In the genomic region with DNA sequence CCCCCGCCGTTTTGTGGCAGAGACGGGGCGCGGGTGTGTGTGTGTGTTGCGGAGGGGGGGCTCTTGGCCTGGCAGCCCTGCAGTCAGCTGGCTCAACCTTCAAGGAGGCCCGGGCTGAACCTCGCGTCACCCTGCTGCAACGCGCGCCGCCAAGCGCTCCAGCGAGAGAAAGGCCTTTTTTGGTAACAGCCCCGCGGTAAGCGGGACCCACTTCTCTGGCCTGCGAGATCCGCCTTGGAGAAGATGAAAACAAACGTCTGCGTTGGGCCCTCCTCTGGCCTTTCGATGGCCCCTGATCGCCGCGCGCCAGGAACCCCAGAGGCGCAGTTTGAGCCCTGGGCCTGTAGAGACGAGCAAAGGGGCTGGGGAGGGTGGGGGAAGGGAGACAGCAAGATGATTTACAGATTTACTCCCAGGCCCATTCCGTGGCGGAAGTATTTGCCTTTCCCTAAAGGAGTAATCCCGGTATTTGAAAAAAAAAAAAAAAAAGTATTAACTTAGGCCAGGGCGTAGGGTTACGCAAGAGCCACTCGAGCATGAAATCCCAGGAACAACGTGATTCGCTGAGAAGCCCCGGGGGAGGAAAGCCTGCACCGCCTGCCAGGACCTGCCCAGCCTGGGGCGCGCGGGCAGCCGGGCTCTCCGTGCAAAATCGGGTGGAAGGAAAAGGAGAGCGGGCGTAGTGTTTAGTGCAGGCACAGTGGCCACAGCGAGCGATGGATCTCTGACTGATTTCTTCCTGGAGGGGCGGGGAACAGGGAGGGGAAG, we compare ENCODE assay signal across 8 cellular contexts. TPM values are rescaled to one million over a fixed set of nuclear protein-coding genes. Genes with fewer than 3 reads are reported as not detected.
DNase-seq lines count a peak whose midpoint lies in the region; ATAC-seq, FAIRE-seq and TF ChIP-seq lines count a peak whose summit lies in the region.

No MANE protein-coding gene starts in this region.

- H3K9ac ChIP-seq in OCI-LY1 (ENCODE audit: low read length), result peak overlapping the region; percentile 64

- peak; percentile 74 for FAIRE-seq in GM12891 (lab: Jason Lieb, UNC)

- no peak overlapping the region for H2AFZ ChIP-seq in OCI-LY1 (ENCODE audit: low read length)

- H3K27ac ChIP-seq in OCI-LY1 (ENCODE audit: low read depth, low read length, poor library complexity, severe bottlenecking) (peak overlapping the region; percentile 97), epithelial cell of prostate (peak overlapping the region; percentile 96)

- peak overlapping the region; percentile 61 for H3K4me3 ChIP-seq in OCI-LY1 (ENCODE audit: low read depth, low read length, poor library complexity, severe bottlenecking)

- no peak for ATAC-seq in GM21529 (IDR thresholded peaks at IDR 0.05; ENCODE audit: unreplicated experiment)

- no peaks in the 10 kb centered on the region for H3K79me2 ChIP-seq in OCI-LY1 (ENCODE audit: insufficient read depth, low read length)

- no peaks in the 10 kb centered on the region for H3K9me2 ChIP-seq in OCI-LY1 (ENCODE audit: low read depth, low read length)

- DNase-seq in GM12891 (ENCODE audit: insufficient read length, low spot score) (peak; percentile 56), HuH-7.5 (ENCODE audit: low spot score) (peak; percentile 90), activated T-cell treated with anti-CD3 and anti-CD28 coated beads for 48 hours (ENCODE audit: low read depth) (peak; percentile 73), epithelial cell of prostate (ENCODE audit: low read depth, low spot score) (peak; percentile 88), mucosa of gallbladder (ENCODE audit: low spot score) (peak; percentile 93)
- DNase-seq in stimulated activated CD8-positive, alpha-beta memory T cell treated with anti-CD3 and anti-CD28 coated beads, Interleukin-7, amount 100 ng/mL, for 1 hour (ENCODE audit: low read depth in 2 of 2), result peak; percentile 56 to 60

- no peaks in the 10 kb centered on the region for H3K27me3 ChIP-seq in OCI-LY1 (ENCODE audit: insufficient read depth, low read length)

- H3K9me3 ChIP-seq in OCI-LY1 (ENCODE audit: low read length), result no peaks in the 10 kb centered on the region

- no peaks in the 10 kb centered on the region for H4K20me1 ChIP-seq in OCI-LY1 (ENCODE audit: insufficient read depth, low read length)

- H3F3A ChIP-seq in OCI-LY1 (ENCODE audit: insufficient read depth, low read length), result peaks cover 19% of the 10 kb centered on the region

- peak; percentile 45 for TF ChIP-seq CTCF in OCI-LY1 (IDR thresholded peaks at IDR 0.05; ENCODE audit: low read length)

- H3K4me1 ChIP-seq in OCI-LY1 (ENCODE audit: insufficient read depth, low read length, severe bottlenecking), result peaks cover 70% of the 10 kb centered on the region

- no peaks in the 10 kb centered on the region for H3K36me3 ChIP-seq in OCI-LY1 (ENCODE audit: insufficient read depth, low read length)

- peak; percentile 39 for TF ChIP-seq POLR2A in GM12891 (IDR thresholded peaks at IDR 0.05; ENCODE audit: low read depth, low read length)

- peak overlapping the region; percentile 69 for H3K4me2 ChIP-seq in OCI-LY1 (ENCODE audit: low read length)

TF ChIP-seq in GM12891, 5 proteins besides CTCF, POLR2A, EP300 and RAD21:
- TF ChIP-seq PAX5 (IDR thresholded peaks at IDR 0.05; ENCODE audit: insufficient read depth, low read length, severe bottlenecking), result peak; percentile 40
- no peak for TF ChIP-seq POU2F2 (IDR thresholded peaks at IDR 0.05; ENCODE audit: low read depth, low read length)
- TF ChIP-seq TAF1 (IDR thresholded peaks at IDR 0.05; ENCODE audit: low read depth, low read length), result peak; percentile 59; the same call in 1 of the 2 replicates
- no peak for TF ChIP-seq SPI1 (IDR thresholded peaks at IDR 0.05; ENCODE audit: low read depth, low read length)
- no peak; the same call in none of the 2 replicates for TF ChIP-seq POLR2AphosphoS5 (IDR thresholded peaks at IDR 0.05; ENCODE audit: low read depth, low read length)

RNA-seq across cellular contexts. Expression of gene IRF2BPL, which starts 4.5 kb away (rescaled TPM):
- polyA plus RNA-seq in GM12891 (2012; ENCODE audit: low read depth, missing spikeins), result 22.0 TPM
- 70.9 TPM for total RNA-seq in mucosa of gallbladder
